Comparison of ENCODE assay signal across 8 cellular contexts in the genomic region with DNA sequence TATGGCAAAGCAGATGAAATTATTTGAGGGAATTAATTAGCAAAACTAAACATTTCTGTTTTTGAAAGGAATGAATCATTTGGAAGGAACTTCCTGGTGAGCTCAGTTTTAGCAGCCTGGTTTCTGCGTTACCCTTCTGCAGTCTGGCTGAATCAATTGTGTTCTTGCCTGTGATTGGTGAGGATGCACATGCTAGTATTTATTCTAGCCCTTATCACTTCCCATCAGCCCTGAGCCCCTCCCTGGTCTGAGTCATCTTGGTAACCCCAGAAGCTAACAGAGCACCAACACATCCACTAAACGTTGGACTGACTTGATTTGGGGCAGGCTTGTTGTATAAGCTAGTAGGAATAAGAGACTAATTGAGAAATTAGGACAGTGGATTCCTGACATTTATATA. TPM values are rescaled to one million over a fixed set of nuclear protein-coding genes. Genes with fewer than 3 reads are reported as not detected.
DNase-seq lines count a peak whose midpoint lies in the region; ATAC-seq, FAIRE-seq and TF ChIP-seq lines count a peak whose summit lies in the region.

No MANE protein-coding gene starts in this region.

- WGBS in stomach, 5 donors, result 4 to 22% (median 10%) methylated on average over 2 of the region's 2 CpGs

- DNase-seq in PC-9, result peak; percentile 86 to 99
- DNase-seq in amniotic stem cell (lab: John Stamatoyannopoulos, UW), result peak; percentile 94
- DNase-seq in stomach, result peak; percentile 54
- DNase-seq in GM19240 (ENCODE audit: insufficient read length, low spot score), result no peak
- DNase-seq in NCI-H526 treated with DMSO at 0.1 percent for 48 hours (lab: John Stamatoyannopoulos, UW), result no peak

- peaks cover 5% of the 10 kb centered on the region; the same call in 1 of the 2 replicates for H3K36me3 ChIP-seq in PC-9 (ENCODE audit: low read depth)
- peaks cover 0 to 6% (median 0%) of the 10 kb centered on the region in 4 donors for H3K36me3 ChIP-seq in stomach

- CTCF ChIA-PET in PC-9 (lab: Charles Lee), result interaction anchor here (0.6 to 2.0 kb wide), 5 partner anchors 12 to 145 kb away, joined by 3 to 12 read pairs (median 6); partner anchors contain the start of gene FXN

- H3K4me1 ChIP-seq in PC-9 (replicated peaks; ENCODE audit: insufficient read depth), result peaks cover 79% of the 10 kb centered on the region
- H3K4me1 ChIP-seq in stomach, result peaks cover 14 to 96% (median 68%) of the 10 kb centered on the region in 4 donors

- POLR2A ChIA-PET in PC-9 (lab: Charles Lee; ENCODE audit: unreplicated experiment), result interaction anchor here (0.5 to 1.3 kb wide), 9 partner anchors 9 to 811 kb away, joined by 3 to 16 read pairs (median 4); no protein-coding TSS in a partner anchor

- no TSS peak for BruUV-seq in PC-9 (replicated peaks; lab: Mats Ljungman, UMichigan)

- H3K9me2 ChIP-seq in PC-9 (ENCODE audit: insufficient read depth), result no peaks in the 10 kb centered on the region

- peak overlapping the region; percentile 36; the same call in 1 of the 2 replicates for H3K4me3 ChIP-seq in PC-9
- H3K4me3 ChIP-seq in stomach, result no peak overlapping the region

- H3K79me2 ChIP-seq in PC-9 (ENCODE audit: low read depth), result peaks cover 85% of the 10 kb centered on the region

- peak overlapping the region; percentile 95 for H3K4me2 ChIP-seq in PC-9

- ATAC-seq in GM18909 (IDR thresholded peaks at IDR 0.05; ENCODE audit: poor library complexity, unreplicated experiment) (peak; percentile 45), HG02759 (IDR thresholded peaks at IDR 0.05; ENCODE audit: unreplicated experiment) (no peak)

- FAIRE-seq in islet of Langerhans (lab: Jason Lieb, UNC), result peak; percentile 75

- TF ChIP-seq POLR2A in stomach (IDR thresholded peaks at IDR 0.05), result no peak

- no peak for TF ChIP-seq EP300 in stomach (IDR thresholded peaks at IDR 0.05)

- H4K20me1 ChIP-seq in PC-9 (ENCODE audit: insufficient read depth), result no peaks in the 10 kb centered on the region

- intact Hi-C loops in PC-9 (cut with micrococcal nuclease; ENCODE audit: unreplicated experiment), result no loop called here
- intact Hi-C loops in stomach (cut with DNase I; ENCODE audit: low total_unique reads), result no loop called here

- no peak overlapping the region for H2AFZ ChIP-seq in PC-9

- peaks cover 56% of the 10 kb centered on the region for H3F3A ChIP-seq in PC-9 (ENCODE audit: insufficient read depth, low read depth)

- no peaks in the 10 kb centered on the region for H3K9me3 ChIP-seq in PC-9 (ENCODE audit: insufficient read depth, low read depth)
- no peaks in the 10 kb centered on the region for H3K9me3 ChIP-seq in stomach

- peak overlapping the region; percentile 97 for H3K27ac ChIP-seq in PC-9
- H3K27ac ChIP-seq in stomach, result peak overlapping the region; percentile 61 to 77 (median 76)

- no peaks in the 10 kb centered on the region for H3K27me3 ChIP-seq in PC-9 (ENCODE audit: insufficient read depth, low read depth)
- H3K27me3 ChIP-seq in stomach, result no peaks in the 10 kb centered on the region

- TF ChIP-seq CTCF in PC-9 (conservative IDR thresholded peaks at IDR 0.05) (no peak), stomach (IDR thresholded peaks at IDR 0.05) (no peak)

RNA-seq across cellular contexts. Expression of gene TJP2, which starts 6.6 kb away (rescaled TPM):
- total RNA-seq in PC-9 (2021), result 120 and 143 TPM in 2 replicates
- 100 to 1,000 TPM; 138 to 371 (median 216) TPM for total RNA-seq in stomach
- polyA plus RNA-seq in stomach, result 10 to 100 TPM; 28.6 to 30.5 (median 29.5) TPM

Comparison
In these comparisons a context has a peak if more than half of its experiments do, and no peak if none do; other contexts are left out.
1. DNase-seq: peak in PC-9 (2 of 2), amniotic stem cell (single experiment) and stomach (single experiment); none in GM19240 (single experiment) and NCI-H526 treated with DMSO at 0.1 percent for 48 hours (single experiment).